In genomic region chr7:151000886-151001495, GRCh38 we compare ENCODE assay signal across 17 cellular contexts. TPM values are rescaled to one million over a fixed set of nuclear protein-coding genes. Genes with fewer than 3 reads are reported as not detected.
DNase-seq lines count a peak whose midpoint lies in the region; ATAC-seq, FAIRE-seq and TF ChIP-seq lines count a peak whose summit lies in the region.
"Had no signal": no experiment of that assay in that cellular context is flagged by ENCODE, and none has a peak within 500 bp of the region (broad histone marks: within the 10 kb centered on the region; RNA-seq: fewer than 3 reads in every experiment).

No MANE protein-coding gene starts in this region.

- no TSS peak for BruUV-seq in K562 (replicated peaks; lab: Mats Ljungman, UMichigan)

- peak overlapping the region in 1 of 2 experiments; percentile 1; a peak in 1 of 4 replicates for H3K9ac ChIP-seq in K562 (ENCODE audit: insufficient read depth in 1 of 2, low read depth in 2 of 2, low read length in 2 of 2)

- H3K36me3 ChIP-seq in K562 (ENCODE audit: control insufficient read depth, insufficient read depth, low read length), result no peaks in the 10 kb centered on the region

- intact Hi-C loops in right cardiac atrium (cut with DNase I) (no loop called here), left ventricle myocardium superior (cut with micrococcal nuclease) (no loop called here), K562 (cut with micrococcal nuclease) (no loop called here)

- TF ChIP-seq EP300 in K562 (IDR thresholded peaks at IDR 0.05; ENCODE audit: low read length), result no peak

- no peaks in the 10 kb centered on the region for H3K79me2 ChIP-seq in K562 (ENCODE audit: control insufficient read depth, insufficient read depth, low read length)

- H4K20me1 ChIP-seq in K562 (replicated peaks; ENCODE audit: control insufficient read depth, insufficient read depth, low read length), result no peaks in the 10 kb centered on the region

- DNase-seq in right cardiac atrium (peak; percentile 4 to 47 (median 43)), left ventricle myocardium superior (no peak), K562 (ENCODE audit: extremely low read depth in 1 of 4, low spot score in 3 of 4) (no peak), mesothelial cell of epicardium (ENCODE audit: low spot score in 2 of 2, unreplicated experiment in 2 of 2) (no peak)
- DNase-seq: 8988T; C1 segment of cervical spinal cord; CD4-positive, alpha-beta T cell; DMS79 treated with DMSO at 0.1 percent for 48 hours; EL; H9; IMR-90 had no signal

- no peak overlapping the region for H2AFZ ChIP-seq in K562 (ENCODE audit: low read depth, low read length)
- H2AFZ ChIP-seq: GM23338 had no signal

- FAIRE-seq in K562 (lab: Jason Lieb, UNC), result peak; percentile 54
- FAIRE-seq: G401.6, GM19239 had no signal

- no peak overlapping the region for H3K27ac Mint-ChIP-seq in mesothelial cell of epicardium
- H3K27ac Mint-ChIP-seq: CD4-positive, alpha-beta T cell; GM23338 had no signal

- TF ChIP-seq POLR2A in K562 (conservative IDR thresholded peaks at IDR 0.05), result no peak

- peaks cover 3% of the 10 kb centered on the region for H3K27me3 Mint-ChIP-seq in mesothelial cell of epicardium (ENCODE audit: low read depth)
- H3K27me3 Mint-ChIP-seq: CD4-positive, alpha-beta T cell had no signal

- peaks cover 16% of the 10 kb centered on the region for H3K4me1 Mint-ChIP-seq in mesothelial cell of epicardium

- CTCF ChIA-PET in K562 (lab: Yijun Ruan, JAX; ENCODE audit: low intra/inter-chr PET ratio), result no interaction called here

- H3K27me3 ChIP-seq in right cardiac atrium (ENCODE audit: control insufficient read depth, insufficient read depth) (no peaks in the 10 kb centered on the region), K562 (ENCODE audit: control insufficient read depth in 2 of 2, insufficient read depth in 2 of 2, low read length in 2 of 2) (no peaks in the 10 kb centered on the region)

- no peak overlapping the region for H3K4me2 ChIP-seq in K562 (ENCODE audit: insufficient read depth, low read length)
- H3K4me2 ChIP-seq: GM23338 had no signal

- no peak for TF ChIP-seq RAD21 in K562 (CRISPR knock-in tag; conservative IDR thresholded peaks at IDR 0.05 in 1 of 2, IDR thresholded peaks at IDR 0.05 in 1 of 2)

- no peaks in the 10 kb centered on the region for H3K9me1 ChIP-seq in K562 (ENCODE audit: control insufficient read depth, insufficient read depth, low read length)

- WGBS in right cardiac atrium, result 91% methylated on average over 14 of the region's 14 CpGs
- 67% methylated on average over 14 of the region's 14 CpGs for WGBS in K562 (ENCODE audit: insufficient coverage, low coverage, missing lambda C conversion rate)

- H3K27ac ChIP-seq in right cardiac atrium (ENCODE audit: low read length) (no peak overlapping the region), K562 (ENCODE audit: extremely low read depth, low read depth, low read length) (no peak overlapping the region)

- POLR2A ChIA-PET in K562 (lab: Yijun Ruan, JAX), result interaction anchor here (0.6 to 1.1 kb wide), 3 partner anchors 61 to 85 kb away, joined by 3 to 4 read pairs (median 3); partner anchors contain the start of gene AGAP3

- H3K4me3 ChIP-seq in right cardiac atrium (ENCODE audit: low read length) (no peak overlapping the region), K562 (no peak overlapping the region)
- H3K4me3 ChIP-seq: GM23338 had no signal

- no peaks in the 10 kb centered on the region for H3K9me3 Mint-ChIP-seq in mesothelial cell of epicardium
- H3K9me3 Mint-ChIP-seq: CD4-positive, alpha-beta T cell; GM23338; H9 had no signal

- H3K4me3 Mint-ChIP-seq in mesothelial cell of epicardium, result no peak overlapping the region
- H3K4me3 Mint-ChIP-seq: CD4-positive, alpha-beta T cell; GM23338; H9 had no signal

- ATAC-seq in right cardiac atrium (no peak), left ventricle myocardium superior (no peak), K562 (no peak), GM21526 (IDR thresholded peaks at IDR 0.05; ENCODE audit: low FRiP score, unreplicated experiment) (no peak), GM21529 (IDR thresholded peaks at IDR 0.05; ENCODE audit: unreplicated experiment) (no peak), HG02973 (IDR thresholded peaks at IDR 0.05; ENCODE audit: unreplicated experiment) (no peak)
- ATAC-seq: GM23338 had no signal

- no peaks in the 10 kb centered on the region for H3K36me3 Mint-ChIP-seq in mesothelial cell of epicardium

- TF ChIP-seq CTCF in K562 (IDR thresholded peaks at IDR 0.05 in 2 of 3, conservative IDR thresholded peaks at IDR 0.05 in 1 of 3; ENCODE audit: insufficient read depth in 2 of 3, low read depth in 1 of 3, low read length in 3 of 3) (no peak), mesothelial cell of epicardium (IDR thresholded peaks at IDR 0.05; ENCODE audit: unreplicated experiment) (peak; percentile 18)

- H3K9me3 ChIP-seq in right cardiac atrium (ENCODE audit: control insufficient read depth, low read length), result no peaks in the 10 kb centered on the region
- no peaks in the 10 kb centered on the region for H3K9me3 ChIP-seq in K562 (replicated peaks; ENCODE audit: control insufficient read depth, insufficient read depth, low read depth, low read length)

- in situ Hi-C loops in K562 (cut with MboI), result no loop called here

- H3K4me1 ChIP-seq in right cardiac atrium (ENCODE audit: control insufficient read depth, insufficient read depth, low read length) (no peaks in the 10 kb centered on the region), K562 (replicated peaks in 1 of 2; ENCODE audit: control insufficient read depth in 2 of 2, insufficient read depth in 2 of 2, low read length in 2 of 2) (peaks cover 28 to 56% of the 10 kb centered on the region in 2 experiments)

RNA-seq across cellular contexts. Expression of gene NOS3, which starts 10.2 kb away (rescaled TPM):
- total RNA-seq in right cardiac atrium, result 10 to 100 TPM; 20.5 to 80.4 (median 24.7) TPM
- 13.5 TPM for polyA plus RNA-seq in right cardiac atrium
- 10.9 TPM for total RNA-seq in left ventricle myocardium superior
- total RNA-seq in K562 (2011; cell fraction: chromatin; rRNA removed; ENCODE audit: low replicate concordance), result 17.7 and 69.8 TPM in 2 replicates
- total RNA-seq in K562 (2011; cell fraction: nucleolus; rRNA removed), result 82.0 and 87.6 TPM in 2 replicates
- 40.3 and 46.6 TPM in 2 replicates for total RNA-seq in K562 (2011; cell fraction: nucleoplasm; rRNA removed)
- 121 and 170 TPM in 2 replicates for total RNA-seq in K562 (2014; rRNA removed)
- 3.1 and 4.3 TPM in 2 replicates for total RNA-seq in K562 (2014; rRNA removed; fragmentation: Illumina TruSeq; extraction: Trizol)
- 43.2 and 45.8 TPM in 2 replicates for total RNA-seq in K562 (2015; rRNA removed; fragmentation: Illumina TruSeq; extraction: Trizol)
- total RNA-seq in K562 (2021), result 111 and 124 TPM in 2 replicates
- polyA plus RNA-seq in K562 (2011; rRNA removed), result 23.6 and 47.3 TPM in 2 replicates
- 58.9 and 221 TPM in 2 replicates for polyA plus RNA-seq in K562 (2011; cell fraction: cytosol; rRNA removed)
- 50.4 and 106 TPM in 2 replicates for polyA plus RNA-seq in K562 (2011; cell fraction: nucleus; rRNA removed)
- 87.2 and 107 TPM in 2 replicates for polyA plus RNA-seq in K562 (2012)
- 23.6 and 88.1 TPM in 2 replicates for polyA plus RNA-seq in K562 (2014; fragmentation: Illumina TruSeq; extraction: Trizol)
- 1 to 10 TPM; 1.1 to 2.9 TPM for polyA plus RNA-seq in K562 (2014; fragmentation: Nextera tagmentation; extraction: Ambion mirVana)
- 102 and 118 TPM in 2 replicates for polyA plus RNA-seq in K562 (2014; rRNA removed)
- 11.7 and 21.2 TPM in 2 replicates for polyA minus RNA-seq in K562 (2011; rRNA and poly(A)+ RNA removed)
- polyA minus RNA-seq in K562 (2011; cell fraction: cytosol; rRNA and poly(A)+ RNA removed), result 65.3 and 77.5 TPM in 2 replicates
- polyA minus RNA-seq in K562 (2011; cell fraction: nucleus; rRNA and poly(A)+ RNA removed), result 35.9 and 37.0 TPM in 2 replicates
- total RNA-seq in mesothelial cell of epicardium, result 6.0 to 7.8 TPM (median 6.6 TPM) in 3 replicates

RNA-seq across cellular contexts. Expression of gene KCNH2, which starts 22.9 kb away (rescaled TPM):
- total RNA-seq in right cardiac atrium (100 to 1,000 TPM; 113 to 163 (median 126) TPM), left ventricle myocardium superior (107 TPM), K562 (2014; rRNA removed) (326 and 470 TPM in 2 replicates), K562 (2014; rRNA removed; fragmentation: Illumina TruSeq; extraction: Trizol) (63.4 and 97.8 TPM in 2 replicates), K562 (2015; rRNA removed; fragmentation: Illumina TruSeq; extraction: Trizol) (215 and 218 TPM in 2 replicates), K562 (2021) (368 and 385 TPM in 2 replicates), mesothelial cell of epicardium (11.2 to 12.3 TPM (median 11.7 TPM) in 3 replicates)
- polyA plus RNA-seq in right cardiac atrium (132 TPM), K562 (2011; rRNA removed) (125 and 154 TPM in 2 replicates), K562 (2014; fragmentation: Illumina TruSeq; extraction: Trizol) (222 and 298 TPM in 2 replicates), K562 (2014; fragmentation: Nextera tagmentation; extraction: Ambion mirVana) (10 to 100 TPM; 18.1 to 29.0 TPM), K562 (2014; rRNA removed) (251 and 295 TPM in 2 replicates)
- total RNA-seq in K562 (2011; cell fraction: chromatin; rRNA removed; ENCODE audit: low replicate concordance), result 101 and 344 TPM in 2 replicates
- 421 and 427 TPM in 2 replicates for total RNA-seq in K562 (2011; cell fraction: nucleolus; rRNA removed)
- 291 and 342 TPM in 2 replicates for total RNA-seq in K562 (2011; cell fraction: nucleoplasm; rRNA removed)
- 184 and 684 TPM in 2 replicates for polyA plus RNA-seq in K562 (2011; cell fraction: cytosol; rRNA removed)
- polyA plus RNA-seq in K562 (2011; cell fraction: nucleus; rRNA removed), result 202 and 446 TPM in 2 replicates
- polyA plus RNA-seq in K562 (2012), result 270 and 304 TPM in 2 replicates
- 46.2 and 123 TPM in 2 replicates for polyA minus RNA-seq in K562 (2011; rRNA and poly(A)+ RNA removed)
- 133 and 200 TPM in 2 replicates for polyA minus RNA-seq in K562 (2011; cell fraction: cytosol; rRNA and poly(A)+ RNA removed)
- polyA minus RNA-seq in K562 (2011; cell fraction: nucleus; rRNA and poly(A)+ RNA removed), result 111 and 144 TPM in 2 replicates

RNA-seq across cellular contexts. Expression of gene ATG9B, which starts 23.3 kb away (rescaled TPM):
- total RNA-seq in right cardiac atrium, result under 1 TPM in 2 of 4 donors, not detected in 2; 0.18 to 0.23 TPM
- 0.43 TPM for polyA plus RNA-seq in right cardiac atrium
- not detected for total RNA-seq in left ventricle myocardium superior
- total RNA-seq in K562 (2011; cell fraction: chromatin; rRNA removed; ENCODE audit: low replicate concordance), result 3.9 and 10.1 TPM in 2 replicates
- total RNA-seq in K562 (2011; cell fraction: nucleolus; rRNA removed), result 5.8 and 7.7 TPM in 2 replicates
- 4.8 and 12.4 TPM in 2 replicates for total RNA-seq in K562 (2011; cell fraction: nucleoplasm; rRNA removed)
- total RNA-seq in K562 (2014; rRNA removed), result 2.0 and 2.1 TPM in 2 replicates
- 0.64 and 1.2 TPM in 2 replicates for total RNA-seq in K562 (2014; rRNA removed; fragmentation: Illumina TruSeq; extraction: Trizol)
- total RNA-seq in K562 (2015; rRNA removed; fragmentation: Illumina TruSeq; extraction: Trizol), result 0.29 and 0.90 TPM in 2 replicates
- 2.2 and 4.7 TPM in 2 replicates for total RNA-seq in K562 (2021)
- polyA plus RNA-seq in K562 (2011; rRNA removed), result 1.3 and 1.7 TPM in 2 replicates
- 1.2 and 1.7 TPM in 2 replicates for polyA plus RNA-seq in K562 (2011; cell fraction: cytosol; rRNA removed)
- polyA plus RNA-seq in K562 (2011; cell fraction: nucleus; rRNA removed), result 5.9 and 13.7 TPM in 2 replicates
- 6.6 and 7.2 TPM in 2 replicates for polyA plus RNA-seq in K562 (2012)
- polyA plus RNA-seq in K562 (2014; fragmentation: Illumina TruSeq; extraction: Trizol), result 0.92 and 1.4 TPM in 2 replicates
- 1 to 10 TPM; 5.0 to 6.9 TPM for polyA plus RNA-seq in K562 (2014; fragmentation: Nextera tagmentation; extraction: Ambion mirVana)
- polyA plus RNA-seq in K562 (2014; rRNA removed), result 2.7 and 8.0 TPM in 2 replicates
- 0.27 and 0.63 TPM in 2 replicates for polyA minus RNA-seq in K562 (2011; rRNA and poly(A)+ RNA removed)
- polyA minus RNA-seq in K562 (2011; cell fraction: cytosol; rRNA and poly(A)+ RNA removed), result not detected in 2 replicates
- 1.00 and 2.6 TPM in 2 replicates for polyA minus RNA-seq in K562 (2011; cell fraction: nucleus; rRNA and poly(A)+ RNA removed)
- 10.6 to 14.0 TPM (median 11.8 TPM) in 3 replicates for total RNA-seq in mesothelial cell of epicardium

RNA-seq across cellular contexts. Expression of gene ABCB8, which starts 27.3 kb away (rescaled TPM):
- total RNA-seq in right cardiac atrium, result 10 to 100 TPM; 20.9 to 24.5 (median 23.4) TPM
- 19.6 TPM for polyA plus RNA-seq in right cardiac atrium
- total RNA-seq in left ventricle myocardium superior, result 29.7 TPM
- 193 and 406 TPM in 2 replicates for total RNA-seq in K562 (2011; cell fraction: chromatin; rRNA removed; ENCODE audit: low replicate concordance)
- total RNA-seq in K562 (2011; cell fraction: nucleolus; rRNA removed), result 266 and 270 TPM in 2 replicates
- total RNA-seq in K562 (2011; cell fraction: nucleoplasm; rRNA removed), result 209 and 255 TPM in 2 replicates
- total RNA-seq in K562 (2014; rRNA removed), result 63.5 and 79.1 TPM in 2 replicates
- 16.9 and 21.9 TPM in 2 replicates for total RNA-seq in K562 (2014; rRNA removed; fragmentation: Illumina TruSeq; extraction: Trizol)
- total RNA-seq in K562 (2015; rRNA removed; fragmentation: Illumina TruSeq; extraction: Trizol), result 36.3 and 38.0 TPM in 2 replicates
- total RNA-seq in K562 (2021), result 106 and 109 TPM in 2 replicates
- 27.0 and 42.2 TPM in 2 replicates for polyA plus RNA-seq in K562 (2011; rRNA removed)
- 44.7 and 109 TPM in 2 replicates for polyA plus RNA-seq in K562 (2011; cell fraction: cytosol; rRNA removed)
- 87.0 and 201 TPM in 2 replicates for polyA plus RNA-seq in K562 (2011; cell fraction: nucleus; rRNA removed)
- 64.3 and 65.5 TPM in 2 replicates for polyA plus RNA-seq in K562 (2012)
- polyA plus RNA-seq in K562 (2014; fragmentation: Illumina TruSeq; extraction: Trizol), result 61.4 and 89.2 TPM in 2 replicates
- 1 to 10 TPM; 7.6 to 9.2 TPM for polyA plus RNA-seq in K562 (2014; fragmentation: Nextera tagmentation; extraction: Ambion mirVana)
- polyA plus RNA-seq in K562 (2014; rRNA removed), result 73.6 and 81.3 TPM in 2 replicates
- polyA minus RNA-seq in K562 (2011; rRNA and poly(A)+ RNA removed), result 23.8 and 38.7 TPM in 2 replicates
- polyA minus RNA-seq in K562 (2011; cell fraction: cytosol; rRNA and poly(A)+ RNA removed), result 44.9 and 63.6 TPM in 2 replicates
- 54.3 and 64.6 TPM in 2 replicates for polyA minus RNA-seq in K562 (2011; cell fraction: nucleus; rRNA and poly(A)+ RNA removed)
- total RNA-seq in mesothelial cell of epicardium, result 39.8 to 48.0 TPM (median 40.7 TPM) in 3 replicates

RNA-seq across cellular contexts. Expression of gene ASIC3, which starts 47.3 kb away (rescaled TPM):
- 1 to 10 TPM; 4.0 to 6.5 (median 5.0) TPM for total RNA-seq in right cardiac atrium
- polyA plus RNA-seq in right cardiac atrium, result 5.3 TPM
- total RNA-seq in left ventricle myocardium superior, result 8.6 TPM
- 11.1 and 29.9 TPM in 2 replicates for total RNA-seq in K562 (2011; cell fraction: chromatin; rRNA removed; ENCODE audit: low replicate concordance)
- total RNA-seq in K562 (2011; cell fraction: nucleolus; rRNA removed), result 11.7 and 12.1 TPM in 2 replicates
- 11.4 and 19.2 TPM in 2 replicates for total RNA-seq in K562 (2011; cell fraction: nucleoplasm; rRNA removed)
- 0.32 and 1.5 TPM in 2 replicates for total RNA-seq in K562 (2014; rRNA removed)
- total RNA-seq in K562 (2014; rRNA removed; fragmentation: Illumina TruSeq; extraction: Trizol), result 0.32 and 0.40 TPM in 2 replicates
- 0.87 and 0.98 TPM in 2 replicates for total RNA-seq in K562 (2015; rRNA removed; fragmentation: Illumina TruSeq; extraction: Trizol)
- 2.9 and 3.2 TPM in 2 replicates for total RNA-seq in K562 (2021)
- polyA plus RNA-seq in K562 (2011; rRNA removed), result 1.3 and 2.7 TPM in 2 replicates
- polyA plus RNA-seq in K562 (2011; cell fraction: cytosol; rRNA removed), result 2.1 and 3.3 TPM in 2 replicates
- polyA plus RNA-seq in K562 (2011; cell fraction: nucleus; rRNA removed), result 18.1 and 42.9 TPM in 2 replicates
- 5.5 and 18.9 TPM in 2 replicates for polyA plus RNA-seq in K562 (2012)
- 2.4 and 2.7 TPM in 2 replicates for polyA plus RNA-seq in K562 (2014; fragmentation: Illumina TruSeq; extraction: Trizol)
- under 1 TPM; 0.11 to 0.44 TPM for polyA plus RNA-seq in K562 (2014; fragmentation: Nextera tagmentation; extraction: Ambion mirVana)
- 3.3 and 5.0 TPM in 2 replicates for polyA plus RNA-seq in K562 (2014; rRNA removed)
- not detected in 2 replicates for polyA minus RNA-seq in K562 (2011; rRNA and poly(A)+ RNA removed)
- 0.64 and 1.5 TPM in 2 replicates for polyA minus RNA-seq in K562 (2011; cell fraction: cytosol; rRNA and poly(A)+ RNA removed)
- 2.7 and 3.0 TPM in 2 replicates for polyA minus RNA-seq in K562 (2011; cell fraction: nucleus; rRNA and poly(A)+ RNA removed)
- total RNA-seq in mesothelial cell of epicardium, result 6.1 to 7.9 TPM (median 7.2 TPM) in 3 replicates
- total RNA-seq: IMR-90 had no signal

Comparison
In these comparisons a context has a peak if more than half of its experiments do, and no peak if none do; other contexts are left out.
1. DNase-seq: peak in right cardiac atrium (3 of 3); none in left ventricle myocardium superior (single experiment), K562 (0 of 4) and mesothelial cell of epicardium (0 of 2).